9 cellular contexts compared by ENCODE assay signal in the genomic region with DNA sequence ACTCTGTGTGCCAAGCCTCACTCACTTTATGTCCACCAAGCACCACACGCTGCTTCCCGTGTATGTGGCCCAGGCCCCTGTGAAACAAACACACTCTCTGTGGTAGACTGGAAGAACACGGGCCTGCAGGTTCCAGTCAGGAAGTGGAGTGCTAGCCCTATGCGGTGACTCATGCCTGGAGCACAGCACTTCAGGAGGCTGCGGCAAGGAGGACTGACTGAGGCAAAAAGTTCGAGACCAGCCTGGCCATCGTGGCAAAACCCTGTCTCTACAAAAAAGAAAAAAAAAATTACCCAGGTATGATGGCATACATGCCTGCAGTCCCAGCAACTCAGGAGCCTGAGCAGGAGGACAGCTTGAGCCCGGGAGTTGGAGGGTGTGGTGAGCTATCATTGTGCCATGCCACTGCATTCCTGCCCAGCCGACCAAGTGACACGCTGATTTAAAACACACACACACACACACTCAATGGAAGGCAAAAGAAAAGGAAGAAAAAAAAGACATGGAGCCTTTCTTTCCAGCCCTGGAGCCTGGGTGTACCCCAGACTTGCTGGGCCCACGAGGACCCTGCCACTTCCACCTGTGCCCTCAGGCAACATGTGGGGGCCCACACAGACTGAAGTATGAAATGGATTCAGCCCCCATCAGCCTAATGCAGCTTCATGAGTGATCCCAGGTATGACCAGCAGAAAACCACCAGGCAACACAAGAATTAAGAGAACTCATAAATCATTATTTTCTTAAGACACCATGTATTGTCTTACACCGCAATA.
DNase-seq lines count a peak whose midpoint lies in the region; ATAC-seq lines count a peak whose summit lies in the region.
"Had no signal": no experiment of that assay in that cellular context is flagged by ENCODE, and none has a peak within 500 bp of the region (broad histone marks: within the 10 kb centered on the region; RNA-seq: fewer than 3 reads in every experiment).

No MANE protein-coding gene starts in this region.

- no peak overlapping the region for H2AFZ ChIP-seq in trophoblast cell (ENCODE audit: insufficient read depth, low read length, poor library complexity)

- H3K36me3 ChIP-seq in esophagus (ENCODE audit: control insufficient read depth in 2 of 2, insufficient read depth in 2 of 2, low read length in 1 of 2) (no peaks in the 10 kb centered on the region), trophoblast cell (ENCODE audit: control insufficient read depth in 1 of 2, insufficient read depth in 2 of 2, low read length in 2 of 2) (peaks cover 3 to 12% of the 10 kb centered on the region in 2 experiments)
- H3K36me3 ChIP-seq: adrenal gland had no signal

- no peak overlapping the region for H3K14ac ChIP-seq in trophoblast cell (ENCODE audit: low read length)

- H2BK12ac ChIP-seq in trophoblast cell (ENCODE audit: low read length) = peak overlapping the region; percentile 67

- peak overlapping the region; percentile 28 for H4K8ac ChIP-seq in trophoblast cell (ENCODE audit: low read depth, low read length)

- 30 to 32% methylated on average over 12 of the region's 12 CpGs for WGBS in esophagus, 2 donors
- WGBS in trophoblast cell (ENCODE audit: extremely low coverage, insufficient coverage, insufficient read length) = no CpG with 5 or more reads among the region's 12 CpGs

- H3K79me1 ChIP-seq in trophoblast cell (ENCODE audit: low read length) = peaks cover 7% of the 10 kb centered on the region

- H3K23ac ChIP-seq in trophoblast cell (ENCODE audit: low read length) = no peak overlapping the region

- peak overlapping the region; percentile 15 for H2AK5ac ChIP-seq in trophoblast cell (ENCODE audit: low read length)

- H2BK120ac ChIP-seq in trophoblast cell (ENCODE audit: insufficient read depth, low read length, poor library complexity) = peak overlapping the region; percentile 27

- H4K91ac ChIP-seq in trophoblast cell (ENCODE audit: low read depth, low read length) = no peak overlapping the region

- no peaks in the 10 kb centered on the region for H3K27me3 ChIP-seq in esophagus (ENCODE audit: control insufficient read depth in 1 of 2, insufficient read depth in 2 of 2, low read length in 2 of 2)
- no peaks in the 10 kb centered on the region for H3K27me3 ChIP-seq in trophoblast cell (ENCODE audit: insufficient read depth, low read length)
- H3K27me3 ChIP-seq: adrenal gland had no signal

- H3K9me3 ChIP-seq in esophagus (ENCODE audit: control insufficient read depth in 2 of 2, insufficient read depth in 1 of 2, low read depth in 1 of 2, low read length in 1 of 2) (no peaks in the 10 kb centered on the region), trophoblast cell (ENCODE audit: insufficient read depth, low read depth, low read length) (no peaks in the 10 kb centered on the region)
- H3K9me3 ChIP-seq: adrenal gland had no signal

- H3K4me3 ChIP-seq in esophagus (ENCODE audit: low read depth in 1 of 2, low read length in 2 of 2) (peak overlapping the region; percentile 19 to 21), trophoblast cell (ENCODE audit: low read depth, low read length) (no peak overlapping the region)
- H3K4me3 ChIP-seq: adrenal gland had no signal

- no peak overlapping the region for H3K4me2 ChIP-seq in trophoblast cell (ENCODE audit: low read length)

- no peak for ATAC-seq in GM18511 (IDR thresholded peaks at IDR 0.05; ENCODE audit: unreplicated experiment)

- peak; percentile 77 for DNase-seq in 8988T
- DNase-seq in HK-2 (ENCODE audit: unreplicated experiment) = peak; percentile 61
- peak; percentile 28 for DNase-seq in activated CD4-positive, alpha-beta T cell treated with anti-CD3 and anti-CD28 coated beads for 1 hour
- peak; percentile 52 to 59 for DNase-seq in trophoblast cell
- no peak for DNase-seq in COR-L47 (lab: John Stamatoyannopoulos, UW)
- DNase-seq in NCI-H2196 (lab: John Stamatoyannopoulos, UW; ENCODE audit: unreplicated experiment) = no peak

- peaks cover 33% of the 10 kb centered on the region for H3K79me2 ChIP-seq in trophoblast cell (ENCODE audit: control insufficient read depth, insufficient read depth, low read length, poor library complexity)

- H3K18ac ChIP-seq in trophoblast cell (ENCODE audit: low read length) = peak overlapping the region; percentile 78

- H4K12ac ChIP-seq in trophoblast cell (ENCODE audit: low read depth, low read length) = peak overlapping the region; percentile 28

- H3K27ac ChIP-seq in esophagus (ENCODE audit: low read depth in 2 of 2, low read length in 1 of 2) (peak overlapping the region; percentile 78 to 83), trophoblast cell (ENCODE audit: low read depth, low read length) (peak overlapping the region; percentile 69)
- H3K27ac ChIP-seq: adrenal gland had no signal

- peak overlapping the region; percentile 22 for H2BK5ac ChIP-seq in trophoblast cell (ENCODE audit: low read depth, low read length, poor library complexity)

- H3K4me1 ChIP-seq in esophagus (ENCODE audit: control insufficient read depth in 2 of 2, insufficient read depth in 2 of 2, low read length in 1 of 2) = peaks cover 22 to 45% of the 10 kb centered on the region in 2 donors
- peaks cover 13 to 30% of the 10 kb centered on the region in 2 experiments for H3K4me1 ChIP-seq in trophoblast cell (ENCODE audit: control insufficient read depth in 1 of 2, insufficient read depth in 2 of 2, low read length in 2 of 2)

- H3K4ac ChIP-seq in trophoblast cell (ENCODE audit: low read depth, low read length) = peak overlapping the region; percentile 74

- no peak overlapping the region for H3K9ac ChIP-seq in trophoblast cell (ENCODE audit: low read length)

Comparison
In these comparisons a context has a peak if more than half of its experiments do, and no peak if none do; other contexts are left out.
1. DNase-seq: peak in 8988T (single experiment), HK-2 (single experiment), activated CD4-positive, alpha-beta T cell treated with anti-CD3 and anti-CD28 coated beads for 1 hour (single experiment) and trophoblast cell (2 of 2); none in COR-L47 (single experiment) and NCI-H2196 (single experiment).